In genomic region chr17:74296548-74296936, GRCh38 we compare ENCODE assay signal across 10 cellular contexts. TPM values are rescaled to one million over a fixed set of nuclear protein-coding genes. Genes with fewer than 3 reads are reported as not detected.
DNase-seq lines count a peak whose midpoint lies in the region; ATAC-seq, FAIRE-seq and TF ChIP-seq lines count a peak whose summit lies in the region.
"Had no signal": no experiment of that assay in that cellular context is flagged by ENCODE, and none has a peak within 500 bp of the region (broad histone marks: within the 10 kb centered on the region; RNA-seq: fewer than 3 reads in every experiment).

No MANE protein-coding gene starts in this region.

- no peak overlapping the region for H3K4me2 ChIP-seq in H9 (ENCODE audit: insufficient read depth, insufficient read length, low read length)
- H3K4me2 ChIP-seq in PC-9 = no peak overlapping the region

- no peak overlapping the region for H4K91ac ChIP-seq in H9 (ENCODE audit: insufficient read length, low read depth, low read length)

- POLR2A ChIA-PET in PC-9 (lab: Charles Lee; ENCODE audit: unreplicated experiment) = interaction anchor here (0.5 to 0.6 kb wide), 2 partner anchors 84 to 97 kb away, joined by 3 to 9 read pairs; no protein-coding TSS in a partner anchor

- intact Hi-C loops in PC-9 (cut with micrococcal nuclease; ENCODE audit: unreplicated experiment) (loop anchor here (2.0 kb wide), 1 partner anchor 86 kb away; no protein-coding TSS in a partner anchor), upper lobe of right lung (cut with DNase I) (loop anchor here (5.0 kb wide), 1 partner anchor 84 kb away; the partner anchor contains the start of gene TTYH2)

- H3K4me3 ChIP-seq in PC-9 (no peak overlapping the region), upper lobe of right lung (no peak overlapping the region)
- H3K4me3 ChIP-seq: SJSA1 had no signal

- WGBS in H9 (ENCODE audit: extremely low coverage, insufficient read length, low lambda C conversion rate) = no CpG with 5 or more reads among the region's 5 CpGs

- H3K36me3 Mint-ChIP-seq in H9 (ENCODE audit: insufficient read depth in 1 of 3, low read depth in 3 of 3) = no peaks in the 10 kb centered on the region; a peak in 1 of 7 replicates
- H3K36me3 Mint-ChIP-seq: naive B cell had no signal

- ATAC-seq in left lobe of liver (peak; percentile 75), upper lobe of right lung (peak; percentile 82), HG03378 (IDR thresholded peaks at IDR 0.05; ENCODE audit: unreplicated experiment) (no peak)

- H2BK120ac ChIP-seq in H9 (ENCODE audit: low read depth, low read length, poor library complexity, severe bottlenecking) = no peak overlapping the region

- no peaks in the 10 kb centered on the region for H3K4me1 ChIP-seq in H9 (ENCODE audit: insufficient read depth, low read length)
- no peaks in the 10 kb centered on the region for H3K4me1 ChIP-seq in PC-9 (replicated peaks; ENCODE audit: insufficient read depth)
- H3K4me1 ChIP-seq in upper lobe of right lung = no peaks in the 10 kb centered on the region
- H3K4me1 ChIP-seq: SJSA1 had no signal

- no peak overlapping the region for H2BK20ac ChIP-seq in H9 (ENCODE audit: low read depth, low read length, poor library complexity, severe bottlenecking)

- H3K79me1 ChIP-seq in H9 (ENCODE audit: insufficient read depth, low read depth, low read length, poor library complexity, severe bottlenecking) = no peaks in the 10 kb centered on the region

- no TSS peak for BruUV-seq in PC-9 (replicated peaks; lab: Mats Ljungman, UMichigan)

- no peak for TF ChIP-seq POLR2A in GM12891 (IDR thresholded peaks at IDR 0.05; ENCODE audit: low read depth, low read length)

- no peak overlapping the region for H3K27ac Mint-ChIP-seq in H9
- H3K27ac Mint-ChIP-seq: naive B cell had no signal

- H3F3A ChIP-seq in PC-9 (ENCODE audit: insufficient read depth, low read depth) = no peaks in the 10 kb centered on the region

- H4K20me1 ChIP-seq in H9 (ENCODE audit: control insufficient read depth, insufficient read depth, insufficient read length) = no peaks in the 10 kb centered on the region
- H4K20me1 ChIP-seq in PC-9 (ENCODE audit: insufficient read depth) = no peaks in the 10 kb centered on the region

- CTCF ChIA-PET in PC-9 (lab: Charles Lee) = interaction anchor here (1.0 kb wide), 1 partner anchor 12 kb away, joined by 4 read pairs; no protein-coding TSS in a partner anchor

- H3K9me3 ChIP-seq in H9 (ENCODE audit: control insufficient read depth, low read depth, low read length) (no peaks in the 10 kb centered on the region), PC-9 (ENCODE audit: insufficient read depth, low read depth) (no peaks in the 10 kb centered on the region), upper lobe of right lung (no peaks in the 10 kb centered on the region)
- H3K9me3 ChIP-seq: SJSA1 had no signal

- H3K4me1 Mint-ChIP-seq in H9 = 0 out of 4 replicates have a peak, but pooled peaks cover 0 to 1% of the 10 kb centered on the region in 2 experiments

- no peak overlapping the region for H4K5ac ChIP-seq in H9 (ENCODE audit: insufficient read length, low read depth, low read length)

- no peaks in the 10 kb centered on the region for H3K9me2 ChIP-seq in PC-9 (ENCODE audit: insufficient read depth)

- FAIRE-seq in GM12891 (lab: Jason Lieb, UNC) = no peak

- H2AFZ ChIP-seq in H9 (ENCODE audit: low read length) (no peak overlapping the region), PC-9 (0 out of 2 replicates have a peak overlapping the region, but pooled peaks have one; percentile 41)

- H3K79me2 ChIP-seq in H9 (ENCODE audit: insufficient read depth, low read length) (no peaks in the 10 kb centered on the region), PC-9 (ENCODE audit: low read depth) (no peaks in the 10 kb centered on the region)

- H2AK5ac ChIP-seq in H9 (ENCODE audit: insufficient read length, low read length) = no peak overlapping the region

- H2BK15ac ChIP-seq in H9 (ENCODE audit: low read depth, low read length) = no peak overlapping the region

- H3K23me2 ChIP-seq in H9 (ENCODE audit: insufficient read length, low read depth, low read length, poor library complexity, severe bottlenecking) = no peaks in the 10 kb centered on the region

- no peak overlapping the region for H3K9ac ChIP-seq in H9 (ENCODE audit: extremely low read depth, insufficient read length, low read length)

- H3K27me3 ChIP-seq in H9 (ENCODE audit: insufficient read depth, low read length) = no peaks in the 10 kb centered on the region
- H3K27me3 ChIP-seq in PC-9 (ENCODE audit: insufficient read depth, low read depth) = peaks cover 42% of the 10 kb centered on the region; the same call in 1 of the 2 replicates
- H3K27me3 ChIP-seq in upper lobe of right lung = peaks cover 15% of the 10 kb centered on the region

- H3K23ac ChIP-seq in H9 (ENCODE audit: insufficient read length, low read depth, low read length) = no peak overlapping the region

- H3K27ac ChIP-seq in H9 (ENCODE audit: insufficient read length, low read depth, low read length) = no peak overlapping the region
- no peak overlapping the region for H3K27ac ChIP-seq in PC-9
- peak overlapping the region; percentile 58 for H3K27ac ChIP-seq in caudate nucleus (ENCODE audit: low read depth, low read length)
- no peak overlapping the region for H3K27ac ChIP-seq in upper lobe of right lung
- H3K27ac ChIP-seq: SJSA1 had no signal

- H3T11ph ChIP-seq in H9 (ENCODE audit: low read length) = no peak overlapping the region

- TF ChIP-seq CTCF in H9 (conservative IDR thresholded peaks at IDR 0.05) (peak; percentile 71), PC-9 (conservative IDR thresholded peaks at IDR 0.05) (peak; percentile 49), upper lobe of right lung (IDR thresholded peaks at IDR 0.05) (peak; percentile 58)

- H3K4ac ChIP-seq in H9 (ENCODE audit: low read depth, low read length) = no peak overlapping the region

- peaks cover 2 to 4% of the 10 kb centered on the region in 2 experiments; a peak in 2 of 5 replicates for H3K9me3 Mint-ChIP-seq in H9

- H4K8ac ChIP-seq in H9 (replicated peaks; ENCODE audit: insufficient read length, low read depth, low read length) = no peak overlapping the region

- no peak overlapping the region for H3K4me3 Mint-ChIP-seq in H9
- H3K4me3 Mint-ChIP-seq: naive B cell had no signal

- H3K56ac ChIP-seq in H9 (ENCODE audit: insufficient read length, low read depth, low read length) = no peak overlapping the region

- no peak overlapping the region for H3K18ac ChIP-seq in H9 (ENCODE audit: insufficient read length, low read depth, low read length)

- peaks cover 32% of the 10 kb centered on the region for H3K27me3 Mint-ChIP-seq in H9 (ENCODE audit: low read depth)

- H3K14ac ChIP-seq in H9 (ENCODE audit: insufficient read depth, low read length) = no peak overlapping the region

- H2BK12ac ChIP-seq in H9 (ENCODE audit: insufficient read length, low read depth, low read length) = no peak overlapping the region

- DNase-seq in COLO668 (lab: John Stamatoyannopoulos, UW; ENCODE audit: unreplicated experiment) = peak; percentile 10
- DNase-seq in H9 = peak; percentile 76
- peak; percentile 31 to 51 for DNase-seq in PC-9
- DNase-seq in caudate nucleus (lab: John Stamatoyannopoulos, UW) = peak in 56 of 61 donors; percentile 9 to 84 (median 54)
- DNase-seq in left lobe of liver (ENCODE audit: low spot score) = no peak
- no peak for DNase-seq in upper lobe of right lung
- DNase-seq in GM12891 (ENCODE audit: insufficient read length, low spot score) = no peak
- DNase-seq: naive B cell had no signal

- H2BK5ac ChIP-seq in H9 (ENCODE audit: insufficient read length, low read length) = no peak overlapping the region

- H3K36me3 ChIP-seq in PC-9 (ENCODE audit: low read depth) = no peaks in the 10 kb centered on the region
- no peaks in the 10 kb centered on the region for H3K36me3 ChIP-seq in upper lobe of right lung
- H3K36me3 ChIP-seq: SJSA1 had no signal

TF ChIP-seq in GM12891, 5 proteins besides CTCF, POLR2A, EP300 and RAD21:
- TF ChIP-seq SPI1 (IDR thresholded peaks at IDR 0.05; ENCODE audit: low read depth, low read length) (no peak), PAX5 (IDR thresholded peaks at IDR 0.05; ENCODE audit: insufficient read depth, low read length, severe bottlenecking) (no peak), POLR2AphosphoS5 (IDR thresholded peaks at IDR 0.05; ENCODE audit: low read depth, low read length) (no peak), TAF1 (IDR thresholded peaks at IDR 0.05; ENCODE audit: low read depth, low read length) (no peak), POU2F2 (IDR thresholded peaks at IDR 0.05; ENCODE audit: low read depth, low read length) (no peak)

RNA-seq across cellular contexts. Expression of gene DNAI2, which starts 22.5 kb away (rescaled TPM):
- total RNA-seq in H9 (2021) (not detected in 2 replicates), PC-9 (2021) (not detected in 2 replicates), left lobe of liver (not detected), upper lobe of right lung (not detected)
- 0.33 TPM for polyA plus RNA-seq in GM12891 (2012; ENCODE audit: low read depth, missing spikeins)
- total RNA-seq: SJSA1 had no signal

RNA-seq across cellular contexts. Expression of gene KIF19, which starts 29.5 kb away (rescaled TPM):
- total RNA-seq in H9 (2021) (0.13 and 0.18 TPM in 2 replicates), PC-9 (2021) (not detected in 2 replicates), left lobe of liver (0.58 TPM), upper lobe of right lung (0.23 TPM)
- 0.04 TPM for polyA plus RNA-seq in GM12891 (2012; ENCODE audit: low read depth, missing spikeins)
- total RNA-seq: SJSA1 had no signal

Comparison
In these comparisons a context has a peak if more than half of its experiments do, and no peak if none do; other contexts are left out.
1. DNase-seq: peak in COLO668 (single experiment), H9 (single experiment), PC-9 (2 of 2) and caudate nucleus (56 of 61); none in left lobe of liver (single experiment), upper lobe of right lung (single experiment) and GM12891 (single experiment).
2. Peak in every context shown above with its lines, with median percentiles within 50 percentile points of each other: CTCF ChIP-seq.